7 cellular contexts compared by ENCODE assay signal in genomic region chr6:166950892-166951669, GRCh38. TPM values are rescaled to one million over a fixed set of nuclear protein-coding genes. Genes with fewer than 3 reads are reported as not detected.
A peak's percentile ranks its signal among the peaks of the same experiment; 100 is the strongest.
DNase-seq lines count a peak whose midpoint lies in the region; ATAC-seq and TF ChIP-seq lines count a peak whose summit lies in the region.
"Not testable (repeated sequence)": the region's sequence is repeated elsewhere in the genome, so short reads cannot be mapped to it uniquely, and the experiment has no call there.

No MANE protein-coding gene starts in this region.

- peaks cover 47% of the 10 kb centered on the region for H3K4me1 Mint-ChIP-seq in activated naive CD8-positive, alpha-beta T cell treated with anti-CD3 and anti-CD28 coated beads for 36 hours

- H3K4me1 ChIP-seq in cardiac muscle cell (ENCODE audit: low read depth); psoas muscle: not testable (repeated sequence)

- H3K9me3 Mint-ChIP-seq in activated naive CD8-positive, alpha-beta T cell treated with anti-CD3 and anti-CD28 coated beads for 36 hours, result not testable (repeated sequence)

- DNase-seq in NCI-H1092 (lab: John Stamatoyannopoulos, UW) (peak; percentile 77), T-helper 1 cell (peak; percentile 24 to 89 (median 56)), cardiac muscle cell (ENCODE audit: low read depth in 1 of 2, low spot score in 1 of 2) (peak; percentile 60 to 61), psoas muscle (peak; percentile 54 to 76)
- DNase-seq in activated naive CD8-positive, alpha-beta T cell treated with anti-CD3 and anti-CD28 coated beads for 36 hours, result peak; percentile 69

- H3K4me3 ChIP-seq in cardiac muscle cell, result not testable (repeated sequence)
- H3K4me3 ChIP-seq in psoas muscle, result peak overlapping the region; percentile 46

- H3K9me3 ChIP-seq in cardiac muscle cell (ENCODE audit: low read depth); psoas muscle: not testable (repeated sequence)

- 71 to 74% (median 71%) methylated on average over 17 of the region's 17 CpGs for WGBS in psoas muscle, 3 donors

- H3K27me3 ChIP-seq in cardiac muscle cell; psoas muscle (ENCODE audit: insufficient read depth in 3 of 3, low read length in 2 of 3): not testable (repeated sequence)

- peak overlapping the region; percentile 35 for H3K4me3 Mint-ChIP-seq in activated naive CD8-positive, alpha-beta T cell treated with anti-CD3 and anti-CD28 coated beads for 36 hours

- ATAC-seq in GM18511 (IDR thresholded peaks at IDR 0.05; ENCODE audit: unreplicated experiment), result peak; percentile 90
- peak; percentile 89 for ATAC-seq in HG02852 (IDR thresholded peaks at IDR 0.05; ENCODE audit: unreplicated experiment)
- peak in 2 of 4 donors; percentile 35 to 41 for ATAC-seq in psoas muscle

- not testable (repeated sequence) for H3K27ac ChIP-seq in cardiac muscle cell
- peak overlapping the region; percentile 60 for H3K27ac ChIP-seq in psoas muscle

- H3K27ac Mint-ChIP-seq in activated naive CD8-positive, alpha-beta T cell treated with anti-CD3 and anti-CD28 coated beads for 36 hours, result peak overlapping the region; percentile 78

- intact Hi-C loops in psoas muscle (cut with DNase I), result not testable (repeated sequence)

- H3K27me3 Mint-ChIP-seq in activated naive CD8-positive, alpha-beta T cell treated with anti-CD3 and anti-CD28 coated beads for 36 hours, result not testable (repeated sequence)

- TF ChIP-seq CTCF in cardiac muscle cell (IDR thresholded peaks at IDR 0.05; ENCODE audit: low read depth, low read length) (peak; percentile 68), psoas muscle (IDR thresholded peaks at IDR 0.05) (peak; percentile 67)

- H3K36me3 Mint-ChIP-seq in activated naive CD8-positive, alpha-beta T cell treated with anti-CD3 and anti-CD28 coated beads for 36 hours, result peaks cover 30% of the 10 kb centered on the region

- not testable (repeated sequence) for H3K36me3 ChIP-seq in cardiac muscle cell
- H3K36me3 ChIP-seq in psoas muscle (ENCODE audit: insufficient read depth in 1 of 2, low read depth in 1 of 2), result peaks cover 0 to 15% of the 10 kb centered on the region in 2 donors

RNA-seq across cellular contexts. Expression of gene RNASET2, which starts 5.3 kb away (rescaled TPM):
- 10 to 100 TPM; 34.1 to 35.8 TPM for total RNA-seq in activated naive CD8-positive, alpha-beta T cell treated with anti-CD3 and anti-CD28 coated beads for 36 hours
- total RNA-seq in cardiac muscle cell (24.1 and 27.0 TPM in 2 replicates), psoas muscle (10 to 100 TPM in 1 of 4 donors, 1 to 10 TPM in 3; 2.8 to 10.1 (median 6.5) TPM)
- polyA plus RNA-seq in cardiac muscle cell (20.7 and 28.9 TPM in 2 replicates), psoas muscle (1 to 10 TPM; 3.6 to 3.9 (median 3.7) TPM)

RNA-seq across cellular contexts. Expression of gene CEP43, which starts 48.1 kb away (rescaled TPM):
- 10 to 100 TPM; 24.5 to 27.3 TPM for total RNA-seq in activated naive CD8-positive, alpha-beta T cell treated with anti-CD3 and anti-CD28 coated beads for 36 hours
- total RNA-seq in cardiac muscle cell (9.1 and 26.1 TPM in 2 replicates), psoas muscle (1 to 10 TPM; 3.0 to 7.9 (median 5.8) TPM)
- polyA plus RNA-seq in cardiac muscle cell (18.3 and 23.0 TPM in 2 replicates), psoas muscle (10 to 100 TPM in 1 of 3 donors, 1 to 10 TPM in 2; 3.7 to 18.8 (median 9.2) TPM)
